In genomic region chr7:32347244-32347828, GRCh38 we compare ENCODE assay signal across 9 cellular contexts.
A peak's percentile ranks its signal among the peaks of the same experiment; 100 is the strongest.
DNase-seq lines count a peak whose midpoint lies in the region; ATAC-seq and TF ChIP-seq lines count a peak whose summit lies in the region.
"Had no signal": no experiment of that assay in that cellular context is flagged by ENCODE, and none has a peak within 500 bp of the region (broad histone marks: within the 10 kb centered on the region; RNA-seq: fewer than 3 reads in every experiment).

No MANE protein-coding gene starts in this region.

- no TSS peak for BruUV-seq in A673 (replicated peaks; lab: Mats Ljungman, UMichigan)

- no peak overlapping the region for H3K27ac Mint-ChIP-seq in chondrocyte (ENCODE audit: unreplicated experiment)

- H3K79me2 ChIP-seq in parathyroid adenoma: no peaks in the 10 kb centered on the region

- no peak overlapping the region for H3K4me3 Mint-ChIP-seq in chondrocyte (ENCODE audit: unreplicated experiment)
- H3K4me3 Mint-ChIP-seq: central memory CD8-positive, alpha-beta T cell had no signal

- POLR2A ChIA-PET in A673 (lab: Charles Lee; ENCODE audit: low non-redundant PET) (no interaction called here), GM10248 (lab: Yijun Ruan, JAX) (no interaction called here)

- no peaks in the 10 kb centered on the region for H3K4me1 ChIP-seq in A673 (ENCODE audit: insufficient read depth, low read length, poor library complexity, severe bottlenecking)
- H3K4me1 ChIP-seq in parathyroid adenoma: no peaks in the 10 kb centered on the region

- CTCF ChIA-PET in A673 (lab: Charles Lee) (interaction anchor here (0.5 to 1.5 kb wide), 4 partner anchors 93 to 1490 kb away, joined by 3 to 7 read pairs (median 4); no protein-coding TSS in a partner anchor), GM10248 (lab: Yijun Ruan, JAX) (interaction anchor here (0.7 to 2.3 kb wide), 18 partner anchors 8 to 1213 kb away, joined by 3 to 50 read pairs (median 5); no protein-coding TSS in a partner anchor)

- no peak overlapping the region for H3K9ac ChIP-seq in parathyroid adenoma

- H2AFZ ChIP-seq in parathyroid adenoma: no peak overlapping the region

- H3K27ac ChIP-seq in A673 (ENCODE audit: low read depth, low read length, poor library complexity, severe bottlenecking): no peak overlapping the region
- no peak overlapping the region for H3K27ac ChIP-seq in parathyroid adenoma

- no peaks in the 10 kb centered on the region for H3K36me3 Mint-ChIP-seq in chondrocyte (ENCODE audit: low read depth)

- DNase-seq in A673 (ENCODE audit: low spot score) (peak; percentile 22), GM10248 (ENCODE audit: extremely low spot score) (peak; percentile 25), NAMALWA (ENCODE audit: low spot score) (peak; percentile 53), chondrocyte (ENCODE audit: low spot score) (no peak)
- DNase-seq in central memory CD4-positive, alpha-beta T cell: no peak
- no peak for DNase-seq in activated CD4-positive, CD25-positive, alpha-beta regulatory T cell (lab: John Stamatoyannopoulos, UW)

- intact Hi-C loops in A673 (cut with micrococcal nuclease; ENCODE audit: unreplicated experiment): loop anchor here (5.0 kb wide), 2 partner anchors 135 to 605 kb away; no protein-coding TSS in a partner anchor

- H3K36me3 ChIP-seq in A673 (ENCODE audit: insufficient read depth, low read length, poor library complexity, severe bottlenecking): no peaks in the 10 kb centered on the region
- H3K36me3 ChIP-seq in parathyroid adenoma (ENCODE audit: control insufficient read depth, insufficient read depth, low read length): no peaks in the 10 kb centered on the region

- H3K9me3 Mint-ChIP-seq in chondrocyte (ENCODE audit: low read depth): no peaks in the 10 kb centered on the region
- H3K9me3 Mint-ChIP-seq: central memory CD8-positive, alpha-beta T cell had no signal

- H3K27me3 ChIP-seq in A673 (replicated peaks; ENCODE audit: insufficient read depth, low read depth, low read length, poor library complexity) (peaks cover 18% of the 10 kb centered on the region), parathyroid adenoma (ENCODE audit: control insufficient read depth, insufficient read depth, low read length) (no peaks in the 10 kb centered on the region)

- H3K27me3 Mint-ChIP-seq in chondrocyte (ENCODE audit: low read depth): peaks cover 17% of the 10 kb centered on the region

- ATAC-seq in HG02759 (IDR thresholded peaks at IDR 0.05; ENCODE audit: unreplicated experiment): no peak

- H3K4me1 Mint-ChIP-seq in chondrocyte (ENCODE audit: low read depth): no peaks in the 10 kb centered on the region
- H3K4me1 Mint-ChIP-seq: central memory CD8-positive, alpha-beta T cell had no signal

- TF ChIP-seq CTCF in A673 (conservative IDR thresholded peaks at IDR 0.05; ENCODE audit: low read depth, low read length) (peak; percentile 85), GM10248 (IDR thresholded peaks at IDR 0.05; ENCODE audit: control extremely low read depth, extremely low read depth, low read depth, missing control alignments) (peak; percentile 49), chondrocyte (IDR thresholded peaks at IDR 0.05) (peak; percentile 79), parathyroid adenoma (IDR thresholded peaks at IDR 0.05) (peak; percentile 20)

- no peaks in the 10 kb centered on the region for H3K9me3 ChIP-seq in A673 (ENCODE audit: low read depth, low read length, poor library complexity, severe bottlenecking)
- H3K9me3 ChIP-seq in parathyroid adenoma (ENCODE audit: control insufficient read depth, low read length): no peaks in the 10 kb centered on the region

- H3K4me3 ChIP-seq in A673 (ENCODE audit: low read depth, low read length, poor library complexity, severe bottlenecking) (no peak overlapping the region), parathyroid adenoma (ENCODE audit: low read depth, low read length) (no peak overlapping the region)

- H3K4me2 ChIP-seq in parathyroid adenoma (ENCODE audit: low read length): no peak overlapping the region

Comparison
In these comparisons a context has a peak if more than half of its experiments do, and no peak if none do; other contexts are left out.
1. DNase-seq: peak in A673 (single experiment), GM10248 (single experiment) and NAMALWA (single experiment); none in chondrocyte (single experiment), central memory CD4-positive, alpha-beta T cell (single experiment) and activated CD4-positive, CD25-positive, alpha-beta regulatory T cell (0 of 4).
2. CTCF ChIP-seq: peak in every context shown above with its lines; median percentile 85 in A673; 79 in chondrocyte; 49 in GM10248; 20 in parathyroid adenoma.